In the genomic region with DNA sequence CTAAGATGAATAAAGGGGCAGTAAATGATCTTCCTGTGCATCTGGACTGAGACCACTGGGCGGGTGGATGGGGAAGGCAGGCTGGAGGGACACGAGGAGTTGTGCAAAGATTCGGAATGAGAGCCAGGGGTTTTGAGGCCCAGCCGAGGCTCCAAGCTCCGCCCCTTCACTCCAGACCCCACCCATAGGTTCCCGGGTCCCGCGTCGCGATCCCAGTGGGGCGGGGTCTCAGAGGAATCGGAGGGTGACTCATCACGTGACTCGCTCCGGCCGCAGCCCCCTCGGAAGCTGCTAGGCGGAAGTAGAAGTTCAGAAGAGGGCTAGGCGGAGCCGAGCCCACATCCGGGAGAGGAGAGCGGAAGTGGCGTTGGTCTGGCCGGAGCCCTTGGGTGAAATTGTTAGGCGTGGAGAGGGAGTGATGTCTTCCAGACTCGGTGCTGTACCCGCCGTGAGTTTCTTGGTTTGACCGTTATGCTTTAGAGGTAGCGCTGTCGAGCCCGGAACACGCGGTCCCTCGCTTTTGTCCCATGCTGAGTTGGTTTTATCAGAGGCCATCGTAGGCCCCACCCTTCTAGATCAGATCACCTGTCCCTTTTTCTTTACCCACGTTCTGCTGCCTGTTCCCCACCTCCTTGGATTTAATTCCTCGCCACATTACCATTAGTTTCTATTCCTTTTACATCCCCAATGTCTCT, we compare ENCODE assay signal across 8 cellular contexts. TPM values are rescaled to one million over a fixed set of nuclear protein-coding genes. Genes with fewer than 3 reads are reported as not detected.
DNase-seq lines count a peak whose midpoint lies in the region; ATAC-seq, FAIRE-seq and TF ChIP-seq lines count a peak whose summit lies in the region.

A gene with protein sequence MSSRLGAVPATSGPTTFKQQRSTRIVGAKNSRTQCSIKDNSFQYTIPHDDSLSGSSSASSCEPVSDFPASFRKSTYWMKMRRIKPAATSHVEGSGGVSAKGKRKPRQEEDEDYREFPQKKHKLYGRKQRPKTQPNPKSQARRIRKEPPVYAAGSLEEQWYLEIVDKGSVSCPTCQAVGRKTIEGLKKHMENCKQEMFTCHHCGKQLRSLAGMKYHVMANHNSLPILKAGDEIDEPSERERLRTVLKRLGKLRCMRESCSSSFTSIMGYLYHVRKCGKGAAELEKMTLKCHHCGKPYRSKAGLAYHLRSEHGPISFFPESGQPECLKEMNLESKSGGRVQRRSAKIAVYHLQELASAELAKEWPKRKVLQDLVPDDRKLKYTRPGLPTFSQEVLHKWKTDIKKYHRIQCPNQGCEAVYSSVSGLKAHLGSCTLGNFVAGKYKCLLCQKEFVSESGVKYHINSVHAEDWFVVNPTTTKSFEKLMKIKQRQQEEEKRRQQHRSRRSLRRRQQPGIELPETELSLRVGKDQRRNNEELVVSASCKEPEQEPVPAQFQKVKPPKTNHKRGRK (plus strand): TSS at position 348 of the 695 bp plus-strand sequence. CDS start 71 bp downstream, at position 419.

- ATAC-seq in GM18868 (IDR thresholded peaks at IDR 0.05; ENCODE audit: unreplicated experiment) (peak; percentile 95), HG03103 (IDR thresholded peaks at IDR 0.05; ENCODE audit: low read depth, unreplicated experiment) (peak; percentile 73)

- peak within 1 kb of the TSS; percentile 74 to 93 (median 86) for H3K27ac Mint-ChIP-seq in immature natural killer cell

- peaks cover 52 to 61% of the 10 kb centered on the region in 2 donors for H3K4me1 Mint-ChIP-seq in immature natural killer cell

- H3K4me3 Mint-ChIP-seq in immature natural killer cell, result peak within 1 kb of the TSS; percentile 90 to 96 (median 94)

- WGBS in smooth muscle cell (ENCODE audit: low lambda C conversion rate), result 3% methylated on average over 37 of the region's 38 CpGs

- peaks cover 48% of the 10 kb centered on the region for H3K79me2 ChIP-seq in smooth muscle cell (ENCODE audit: low read depth)

- POLR2A ChIA-PET in AG04449 (lab: Yijun Ruan, JAX), result interaction anchor here (0.7 kb wide), 3 partner anchors 9 to 226 kb away, joined by 3 read pairs; a partner anchor contains a TSS

- H3K9me3 Mint-ChIP-seq in immature natural killer cell, result peaks cover 0 to 8% (median 0%) of the 10 kb centered on the region in 6 donors

- peak within 1 kb of the TSS; percentile 83 for H2AFZ ChIP-seq in smooth muscle cell (ENCODE audit: low read depth)

- peak within 1 kb of the TSS; percentile 61 for H3K9ac ChIP-seq in smooth muscle cell (ENCODE audit: low read depth)

- H3K36me3 ChIP-seq in WERI-Rb-1, result peaks cover 3% of the 10 kb centered on the region; the same call in 1 of the 2 replicates
- H3K36me3 ChIP-seq in bronchial epithelial cell (ENCODE audit: control insufficient read depth, insufficient read depth, low read length), result no peaks in the 10 kb centered on the region
- H3K36me3 ChIP-seq in smooth muscle cell (ENCODE audit: low read depth), result no peaks in the 10 kb centered on the region

- H3K36me3 Mint-ChIP-seq in immature natural killer cell, result peaks cover 0 to 11% (median under 1%) of the 10 kb centered on the region in 3 donors

- no peaks in the 10 kb centered on the region for H3F3A ChIP-seq in smooth muscle cell (ENCODE audit: low read depth)

- peaks cover 26% of the 10 kb centered on the region for H4K20me1 ChIP-seq in smooth muscle cell (ENCODE audit: low read depth)

- H3K9me3 ChIP-seq in WERI-Rb-1 (ENCODE audit: severe bottlenecking) (peaks cover 25% of the 10 kb centered on the region), smooth muscle cell (replicated peaks; ENCODE audit: low read depth) (no peaks in the 10 kb centered on the region)

- H3K27ac ChIP-seq in WERI-Rb-1, result peak within 1 kb of the TSS; percentile 45
- peak within 1 kb of the TSS; percentile 23 for H3K27ac ChIP-seq in smooth muscle cell (ENCODE audit: low read depth)

- CTCF ChIA-PET in AG04449 (lab: Yijun Ruan, JAX), result interaction anchor here (0.6 kb wide), 1 partner anchor 14 kb away, joined by 3 read pairs; no protein-coding TSS in a partner anchor

- H3K27me3 ChIP-seq in WERI-Rb-1 (ENCODE audit: insufficient read depth, low read depth, severe bottlenecking), result no peaks in the 10 kb centered on the region
- H3K27me3 ChIP-seq in bronchial epithelial cell (ENCODE audit: control insufficient read depth, insufficient read depth, low read length), result no peaks in the 10 kb centered on the region
- no peaks in the 10 kb centered on the region for H3K27me3 ChIP-seq in smooth muscle cell (ENCODE audit: low read depth)

- H3K4me3 ChIP-seq in AG04449 (ENCODE audit: low read depth, low read length) (peak within 1 kb of the TSS; percentile 82), WERI-Rb-1 (ENCODE audit: low read depth, low read length) (peak within 1 kb of the TSS; percentile 90), bronchial epithelial cell (ENCODE audit: low read depth, low read length) (peak within 1 kb of the TSS; percentile 49), smooth muscle cell (peak within 1 kb of the TSS; percentile 66)

- no peak for TF ChIP-seq CTCF in AG04449 (IDR thresholded peaks at IDR 0.05; ENCODE audit: insufficient read depth, low read length, missing control alignments)
- TF ChIP-seq CTCF in WERI-Rb-1 (IDR thresholded peaks at IDR 0.05; ENCODE audit: low read depth, low read length), result 0 out of 2 replicates have a peak, but pooled peaks have one; percentile 7
- peak; percentile 25 for TF ChIP-seq CTCF in bronchial epithelial cell (IDR thresholded peaks at IDR 0.05; ENCODE audit: insufficient read depth, low read length, severe bottlenecking)
- no peak for TF ChIP-seq CTCF in smooth muscle cell (IDR thresholded peaks at IDR 0.05; ENCODE audit: borderline replicate concordance, insufficient read depth, poor library complexity, severe bottlenecking)

- H3K27me3 Mint-ChIP-seq in immature natural killer cell (ENCODE audit: low read depth in 3 of 3), result peaks cover 7 to 19% (median 9%) of the 10 kb centered on the region in 3 donors

- DNase-seq in AG04449 (ENCODE audit: low read depth, low spot score), result peak; percentile 38
- peak; percentile 99 for DNase-seq in NCI-H2171 treated with DMSO at 0.1 percent for 48 hours (lab: John Stamatoyannopoulos, UW)
- DNase-seq in WERI-Rb-1, result peak; percentile 96
- peak; percentile 68 for DNase-seq in bronchial epithelial cell (ENCODE audit: low read depth)
- peak; percentile 78 to 82 (median 81) for DNase-seq in immature natural killer cell
- DNase-seq in smooth muscle cell (lab: John Stamatoyannopoulos, UW; ENCODE audit: unreplicated experiment), result peak; percentile 44

- FAIRE-seq in bronchial epithelial cell (lab: Jason Lieb, UNC), result no peak

- peak within 1 kb of the TSS; percentile 92 for H3K4me2 ChIP-seq in smooth muscle cell

- peaks cover 9% of the 10 kb centered on the region for H3K4me1 ChIP-seq in smooth muscle cell (ENCODE audit: low read depth)

RNA-seq across cellular contexts. Expression of the gene that starts here (rescaled TPM):
- 6.4 and 7.4 TPM in 2 replicates for total RNA-seq in bronchial epithelial cell
- polyA plus RNA-seq in immature natural killer cell, result 10 to 100 TPM; 17.4 to 23.4 (median 23.3) TPM
- 15.6 and 18.6 TPM in 2 replicates for total RNA-seq in smooth muscle cell
- polyA plus RNA-seq in smooth muscle cell, result 12.2 and 13.6 TPM in 2 replicates

Comparison
In these comparisons a context has a peak if more than half of its experiments do, and no peak if none do; other contexts are left out.
1. Peak in every context shown above with its lines: DNase-seq, ATAC-seq, H3K4me3 ChIP-seq and H3K27ac ChIP-seq.
2. DNase-seq: peak in every context shown above with its lines; median percentile 99 in NCI-H2171 treated with DMSO at 0.1 percent for 48 hours; 96 in WERI-Rb-1; 81 in immature natural killer cell; 68 in bronchial epithelial cell; 44 in smooth muscle cell; 38 in AG04449.
3. CTCF ChIP-seq: peak in WERI-Rb-1 (single experiment) and bronchial epithelial cell (single experiment); none in AG04449 (single experiment) and smooth muscle cell (single experiment).